Comparison of ENCODE assay signal across 10 cellular contexts in genomic region chr19:49635530-49636229, GRCh38. TPM values are rescaled to one million over a fixed set of nuclear protein-coding genes. Genes with fewer than 3 reads are reported as not detected.
DNase-seq lines count a peak whose midpoint lies in the region; ATAC-seq and TF ChIP-seq lines count a peak whose summit lies in the region.
"Had no signal": no experiment of that assay in that cellular context is flagged by ENCODE, and none has a peak within 500 bp of the region (broad histone marks: within the 10 kb centered on the region; RNA-seq: fewer than 3 reads in every experiment).

No MANE protein-coding gene starts in this region.

- H3K27me3 ChIP-seq in BJ (ENCODE audit: control insufficient read depth, insufficient read depth, low read length) (no peaks in the 10 kb centered on the region), endodermal cell (ENCODE audit: control insufficient read depth, insufficient read depth, low read length, poor library complexity, severe bottlenecking) (no peaks in the 10 kb centered on the region), neural progenitor cell (peaks cover 11% of the 10 kb centered on the region)

- TF ChIP-seq POLR2A in NB4 (IDR thresholded peaks at IDR 0.05; ENCODE audit: extremely low read depth, insufficient read length) = no peak

- H3K36me3 Mint-ChIP-seq in endodermal cell (ENCODE audit: low read depth) (no peaks in the 10 kb centered on the region), neural progenitor cell (peaks cover 3% of the 10 kb centered on the region)

- no peaks in the 10 kb centered on the region for H3K79me2 ChIP-seq in neural progenitor cell (ENCODE audit: low read depth)

- TF ChIP-seq CTCF in BJ (IDR thresholded peaks at IDR 0.05; ENCODE audit: insufficient read depth, low read depth, low read length) (peak; percentile 40), NB4 (IDR thresholded peaks at IDR 0.05; ENCODE audit: low read depth, low read length) (no peak), endodermal cell (conservative IDR thresholded peaks at IDR 0.05) (peak; percentile 17), neural progenitor cell (IDR thresholded peaks at IDR 0.05) (no peak)

- no peak overlapping the region for H3K9ac ChIP-seq in endodermal cell (ENCODE audit: extremely low read depth, low read length, poor library complexity, severe bottlenecking)
- no peak overlapping the region for H3K9ac ChIP-seq in neural progenitor cell

- CTCF ChIA-PET in BJ (lab: Yijun Ruan, JAX) = interaction anchor here (0.7 to 1.0 kb wide), 3 partner anchors 57 to 133 kb away, joined by 3 read pairs; no protein-coding TSS in a partner anchor

- no peak for ATAC-seq in HG03108 (IDR thresholded peaks at IDR 0.05; ENCODE audit: unreplicated experiment)
- ATAC-seq in GM18519 (IDR thresholded peaks at IDR 0.05; ENCODE audit: low FRiP score, unreplicated experiment) = no peak

- H3F3A ChIP-seq in neural progenitor cell (ENCODE audit: low read depth) = peaks cover 31% of the 10 kb centered on the region

- 75 to 76% methylated on average over 15 to 23 of the region's 23 CpGs for WGBS in endodermal cell (ENCODE audit: insufficient coverage in 1 of 2, insufficient read length in 1 of 2), 2 experiments

- no peak for DNase-seq in BJ (ENCODE audit: low read depth)
- DNase-seq in NB4 (ENCODE audit: low read depth) = peak; percentile 37
- DNase-seq in endodermal cell = peak; percentile 65
- DNase-seq in neural progenitor cell (ENCODE audit: low spot score) = no peak
- no peak for DNase-seq in NCI-H1092 treated with DMSO at 0.1 percent for 48 hours (lab: John Stamatoyannopoulos, UW)
- no peak for DNase-seq in stimulated activated CD8-positive, alpha-beta memory T cell treated with anti-CD3 and anti-CD28 coated beads, Interleukin-4, amount 100 ng/mL, for 48 hours
- DNase-seq: NCI-H446 treated with DMSO at 0.1 percent for 48 hours had no signal

- H3K4me3 ChIP-seq in BJ (ENCODE audit: low read depth, low read length) = no peak overlapping the region
- no peak overlapping the region for H3K4me3 ChIP-seq in NB4 (ENCODE audit: low read depth, low read length)
- H3K4me3 ChIP-seq in endodermal cell (ENCODE audit: low read length) = no peak overlapping the region
- H3K4me3 ChIP-seq in neural progenitor cell = no peak overlapping the region

- no peaks in the 10 kb centered on the region for H3K4me1 ChIP-seq in endodermal cell (ENCODE audit: control insufficient read depth, insufficient read depth, low read length)
- H3K4me1 ChIP-seq in neural progenitor cell = peaks cover 33% of the 10 kb centered on the region

- POLR2A ChIA-PET in BJ (lab: Charles Lee) = no interaction called here

- H3K9me3 Mint-ChIP-seq in endodermal cell (no peaks in the 10 kb centered on the region), neural progenitor cell (no peaks in the 10 kb centered on the region)
- H3K9me3 Mint-ChIP-seq: T-helper 1 cell treated with Interleukin-12 subunit alpha and Interleukin-12 subunit beta and Interleukin-4 antibody, amounts not matched to agents 30 μg/mL and 1 μg/mL, for 36 hours had no signal

- H2AFZ ChIP-seq in neural progenitor cell (replicated peaks) = no peak overlapping the region

- no peaks in the 10 kb centered on the region for H4K20me1 ChIP-seq in neural progenitor cell (ENCODE audit: low read depth)

- peaks cover 18% of the 10 kb centered on the region for H3K4me1 Mint-ChIP-seq in endodermal cell
- peaks cover 49% of the 10 kb centered on the region for H3K4me1 Mint-ChIP-seq in neural progenitor cell

- H3K27ac Mint-ChIP-seq in endodermal cell = no peak overlapping the region
- H3K27ac Mint-ChIP-seq in neural progenitor cell = peak overlapping the region; percentile 94
- H3K27ac Mint-ChIP-seq: T-helper 1 cell treated with Interleukin-12 subunit alpha and Interleukin-12 subunit beta and Interleukin-4 antibody, amounts not matched to agents 30 μg/mL and 1 μg/mL, for 36 hours had no signal

- H3K27me3 Mint-ChIP-seq in endodermal cell (ENCODE audit: insufficient read depth) (peaks cover 18% of the 10 kb centered on the region), neural progenitor cell (ENCODE audit: insufficient read depth, low read depth) (peaks cover 15% of the 10 kb centered on the region)

- H3K4me3 Mint-ChIP-seq in endodermal cell = no peak overlapping the region
- peak overlapping the region; percentile 64 for H3K4me3 Mint-ChIP-seq in neural progenitor cell
- H3K4me3 Mint-ChIP-seq: T-helper 1 cell treated with Interleukin-12 subunit alpha and Interleukin-12 subunit beta and Interleukin-4 antibody, amounts not matched to agents 30 μg/mL and 1 μg/mL, for 36 hours had no signal

- H3K4me2 ChIP-seq in neural progenitor cell = no peak overlapping the region

- H3K36me3 ChIP-seq in BJ (ENCODE audit: control insufficient read depth, insufficient read depth, low read length) (peaks cover 5% of the 10 kb centered on the region; the same call in 1 of the 2 replicates), endodermal cell (ENCODE audit: control insufficient read depth, insufficient read depth, low read length) (no peaks in the 10 kb centered on the region), neural progenitor cell (no peaks in the 10 kb centered on the region)

- H3K9me3 ChIP-seq in endodermal cell (ENCODE audit: control insufficient read depth, low read length) = no peaks in the 10 kb centered on the region
- no peaks in the 10 kb centered on the region for H3K9me3 ChIP-seq in neural progenitor cell (ENCODE audit: low read depth)

- H3K27ac ChIP-seq in endodermal cell (ENCODE audit: low read depth, low read length) (peak overlapping the region; percentile 53), neural progenitor cell (no peak overlapping the region)

RNA-seq across cellular contexts. Expression of gene RRAS, which starts 4.3 kb away (rescaled TPM):
- polyA plus RNA-seq in BJ (2011; rRNA removed) = 117 and 186 TPM in 2 replicates
- polyA minus RNA-seq in BJ (2011; rRNA and poly(A)+ RNA removed) = 70.9 and 78.5 TPM in 2 replicates
- total RNA-seq in endodermal cell (1 to 10 TPM; 5.8 to 7.3 TPM), neural progenitor cell (ENCODE audit: low replicate concordance) (9.6 and 15.2 TPM in 2 replicates)
- 18.7 TPM for polyA plus RNA-seq in endodermal cell (2013, experiment 1 of 2)
- 22.4 TPM for polyA plus RNA-seq in endodermal cell (2013, experiment 2 of 2)

RNA-seq across cellular contexts. Expression of gene SCAF1, which starts 6.3 kb away (rescaled TPM):
- 2.8 and 3.4 TPM in 2 replicates for polyA plus RNA-seq in BJ (2011; rRNA removed)
- polyA minus RNA-seq in BJ (2011; rRNA and poly(A)+ RNA removed) = 1.7 and 2.3 TPM in 2 replicates
- total RNA-seq in endodermal cell = 10 to 100 TPM; 84.8 to 94.5 TPM
- 44.7 TPM for polyA plus RNA-seq in endodermal cell (2013, experiment 1 of 2)
- polyA plus RNA-seq in endodermal cell (2013, experiment 2 of 2) = 40.4 TPM
- total RNA-seq in neural progenitor cell (ENCODE audit: low replicate concordance) = 8.7 and 27.5 TPM in 2 replicates

RNA-seq across cellular contexts. Expression of gene IRF3, which starts 30.0 kb away (rescaled TPM):
- 47.5 and 68.5 TPM in 2 replicates for polyA plus RNA-seq in BJ (2011; rRNA removed)
- 19.2 and 32.7 TPM in 2 replicates for polyA minus RNA-seq in BJ (2011; rRNA and poly(A)+ RNA removed)
- total RNA-seq in endodermal cell (100 to 1,000 TPM; 127 to 128 TPM), neural progenitor cell (ENCODE audit: low replicate concordance) (29.5 and 65.1 TPM in 2 replicates)
- polyA plus RNA-seq in endodermal cell (2013, experiment 1 of 2) = 58.7 TPM
- polyA plus RNA-seq in endodermal cell (2013, experiment 2 of 2) = 66.6 TPM

RNA-seq across cellular contexts. Expression of gene BCL2L12, which starts 30.1 kb away (rescaled TPM):
- 14.2 and 21.5 TPM in 2 replicates for polyA plus RNA-seq in BJ (2011; rRNA removed)
- polyA minus RNA-seq in BJ (2011; rRNA and poly(A)+ RNA removed) = 8.5 and 9.5 TPM in 2 replicates
- total RNA-seq in endodermal cell = 100 to 1,000 TPM in 1 of 2 donors, 10 to 100 TPM in 1; 91.8 to 101 TPM
- polyA plus RNA-seq in endodermal cell (2013, experiment 1 of 2) = 81.0 TPM
- polyA plus RNA-seq in endodermal cell (2013, experiment 2 of 2) = 68.6 TPM
- 6.1 and 41.8 TPM in 2 replicates for total RNA-seq in neural progenitor cell (ENCODE audit: low replicate concordance)

RNA-seq across cellular contexts. Expression of gene PRMT1, which starts 41.4 kb away (rescaled TPM):
- 269 and 372 TPM in 2 replicates for polyA plus RNA-seq in BJ (2011; rRNA removed)
- 216 and 405 TPM in 2 replicates for polyA minus RNA-seq in BJ (2011; rRNA and poly(A)+ RNA removed)
- total RNA-seq in endodermal cell (100 to 1,000 TPM; 343 to 362 TPM), neural progenitor cell (ENCODE audit: low replicate concordance) (480 and 755 TPM in 2 replicates)
- polyA plus RNA-seq in endodermal cell (2013, experiment 1 of 2) = 417 TPM
- polyA plus RNA-seq in endodermal cell (2013, experiment 2 of 2) = 408 TPM

Comparison
In these comparisons a context has a peak if more than half of its experiments do, and no peak if none do; other contexts are left out.
1. DNase-seq: peak in NB4 (single experiment) and endodermal cell (single experiment); none in BJ (single experiment), neural progenitor cell (single experiment), NCI-H1092 treated with DMSO at 0.1 percent for 48 hours (single experiment) and stimulated activated CD8-positive, alpha-beta memory T cell treated with anti-CD3 and anti-CD28 coated beads, Interleukin-4, amount 100 ng/mL, for 48 hours (single experiment).
2. CTCF ChIP-seq: peak in BJ (single experiment) and endodermal cell (single experiment); none in NB4 (single experiment) and neural progenitor cell (single experiment).